13 cellular contexts compared by ENCODE assay signal in genomic region chr5:88761269-88761880, GRCh38.
A peak's percentile ranks its signal among the peaks of the same experiment; 100 is the strongest.
DNase-seq lines count a peak whose midpoint lies in the region; ATAC-seq, FAIRE-seq and TF ChIP-seq lines count a peak whose summit lies in the region.
"Had no signal": no experiment of that assay in that cellular context is flagged by ENCODE, and none has a peak within 500 bp of the region (broad histone marks: within the 10 kb centered on the region; RNA-seq: fewer than 3 reads in every experiment).

No MANE protein-coding gene starts in this region.

- H3K4me1 ChIP-seq in adipocyte (ENCODE audit: control insufficient read depth, insufficient read depth, low read length) (peaks cover 8% of the 10 kb centered on the region), mesendoderm (ENCODE audit: control insufficient read depth, low read depth, low read length) (no peaks in the 10 kb centered on the region), small intestine (ENCODE audit: control insufficient read depth in 2 of 2, insufficient read depth in 1 of 2, low read depth in 1 of 2, low read length in 1 of 2) (no peaks in the 10 kb centered on the region)
- H3K4me1 ChIP-seq: transverse colon had no signal

- H2AK5ac ChIP-seq in mesendoderm (ENCODE audit: low read length): no peak overlapping the region

- DNase-seq in GM12892 (ENCODE audit: insufficient read length) (no peak), adipocyte (ENCODE audit: low read depth) (peak; percentile 5), myocyte (ENCODE audit: low read depth) (peak; percentile 25), mesendoderm (no peak), small intestine (no peak), NCI-H1436 treated with DMSO at 0.1 percent for 48 hours (lab: John Stamatoyannopoulos, UW) (no peak), NAMALWA (ENCODE audit: low spot score) (no peak)
- DNase-seq: central memory CD4-positive, alpha-beta T cell; naive thymus-derived CD8-positive, alpha-beta T cell; NCI-H146; stimulated activated CD4-positive, alpha-beta T cell treated with anti-CD3 and anti-CD28 coated beads, Interleukin-2, amount 100 ng/mL, for 48 hours; transverse colon had no signal

- H4K5ac ChIP-seq in mesendoderm (ENCODE audit: low read length): no peak overlapping the region

- H3K36me3 ChIP-seq in adipocyte (ENCODE audit: control insufficient read depth, insufficient read depth, low read length, severe bottlenecking) (peaks cover 6% of the 10 kb centered on the region), mesendoderm (ENCODE audit: control insufficient read depth, insufficient read depth, low read length) (no peaks in the 10 kb centered on the region), small intestine (ENCODE audit: control insufficient read depth in 2 of 2, insufficient read depth in 2 of 2, low read length in 2 of 2) (no peaks in the 10 kb centered on the region)
- H3K36me3 ChIP-seq: transverse colon had no signal

- peak; percentile 85 for FAIRE-seq in GM12892 (lab: Jason Lieb, UNC)
- FAIRE-seq in small intestine (lab: Jason Lieb, UNC): no peak

- no peak overlapping the region for H3K4ac ChIP-seq in mesendoderm (ENCODE audit: low read depth, low read length)

- no peak overlapping the region for H3K27ac ChIP-seq in mesendoderm (ENCODE audit: low read depth, low read length)
- H3K27ac ChIP-seq in small intestine (ENCODE audit: low read depth in 1 of 2, low read length in 1 of 2): no peak overlapping the region
- H3K27ac ChIP-seq: transverse colon had no signal

- H2BK15ac ChIP-seq in mesendoderm (replicated peaks; ENCODE audit: low read depth): no peak overlapping the region

- no peak overlapping the region for H2BK5ac ChIP-seq in mesendoderm (ENCODE audit: low read length)

- H3K9me3 ChIP-seq in adipocyte (ENCODE audit: control insufficient read depth, low read length) (no peaks in the 10 kb centered on the region), small intestine (ENCODE audit: control insufficient read depth, low read depth) (no peaks in the 10 kb centered on the region)
- H3K9me3 ChIP-seq: transverse colon had no signal

- no peak overlapping the region for H3K4me2 ChIP-seq in mesendoderm (ENCODE audit: low read length)

- WGBS in mesendoderm (ENCODE audit: extremely low coverage, insufficient coverage, low lambda C conversion rate): no CpG with 5 or more reads among the region's 9 CpGs
- WGBS in small intestine, 3 donors: 72 to 73% (median 73%) methylated on average over 9 of the region's 9 CpGs

- H3K4me3 ChIP-seq in adipocyte (ENCODE audit: low read length) (no peak overlapping the region), mesendoderm (ENCODE audit: low read length) (no peak overlapping the region), small intestine (ENCODE audit: low read depth in 1 of 2, low read length in 2 of 2) (no peak overlapping the region)
- H3K4me3 ChIP-seq: transverse colon had no signal

- H3K9ac ChIP-seq in adipocyte (ENCODE audit: low read length) (no peak overlapping the region), mesendoderm (ENCODE audit: low read length) (no peak overlapping the region)

- H2BK120ac ChIP-seq in mesendoderm (ENCODE audit: low read depth, low read length): no peak overlapping the region

- no peak for TF ChIP-seq POLR2A in GM12892 (IDR thresholded peaks at IDR 0.05; ENCODE audit: low read depth, low read length)

- H4K8ac ChIP-seq in mesendoderm (ENCODE audit: low read depth, low read length): no peak overlapping the region

- H3K79me1 ChIP-seq in mesendoderm (ENCODE audit: low read length): no peaks in the 10 kb centered on the region

- no peak overlapping the region for H3K18ac ChIP-seq in mesendoderm (ENCODE audit: low read length)

- H3K27me3 ChIP-seq in adipocyte (replicated peaks; ENCODE audit: control insufficient read depth, insufficient read depth, low read length): no peaks in the 10 kb centered on the region
- H3K27me3 ChIP-seq in mesendoderm (ENCODE audit: insufficient read depth, low read length, poor library complexity): no peaks in the 10 kb centered on the region
- H3K27me3 ChIP-seq in small intestine (ENCODE audit: control insufficient read depth in 2 of 2, insufficient read depth in 2 of 2, low read length in 2 of 2): no peaks in the 10 kb centered on the region
- H3K27me3 ChIP-seq: transverse colon had no signal

- peak; percentile 50 for ATAC-seq in HG02642 (IDR thresholded peaks at IDR 0.05; ENCODE audit: poor library complexity, unreplicated experiment)
- ATAC-seq: naive thymus-derived CD8-positive, alpha-beta T cell had no signal

- H3K56ac ChIP-seq in mesendoderm (ENCODE audit: low read length): no peak overlapping the region

- no peaks in the 10 kb centered on the region for H3K79me2 ChIP-seq in mesendoderm (ENCODE audit: control insufficient read depth, insufficient read depth, low read length)

- H3K23ac ChIP-seq in mesendoderm (ENCODE audit: low read length): no peak overlapping the region

Comparison
In these comparisons a context has a peak if more than half of its experiments do, and no peak if none do; other contexts are left out.
1. DNase-seq: peak in adipocyte (single experiment) and myocyte (single experiment); none in GM12892 (single experiment), mesendoderm (single experiment), small intestine (single experiment), NCI-H1436 treated with DMSO at 0.1 percent for 48 hours (single experiment) and NAMALWA (single experiment).